1 cellular context compared by ENCODE assay signal in genomic region chr17:64599187-64599676, GRCh38.
TF ChIP-seq lines count a peak whose summit lies in the region.

No MANE protein-coding gene starts in this region.

TF ChIP-seq in K562, 482 proteins besides CTCF, POLR2A, EP300 and RAD21 (continued from another document and continues in another):
- TF ChIP-seq ZNF609 (CRISPR knock-in tag; IDR thresholded peaks at IDR 0.05; ENCODE audit: borderline replicate concordance) (no peak), KLF16 (IDR thresholded peaks at IDR 0.05) (peak; percentile 87), ETS2 (tag; IDR thresholded peaks at IDR 0.05; ENCODE audit: borderline replicate concordance, poor library complexity, severe bottlenecking) (no peak), CHCHD3 (CRISPR knock-in tag; IDR thresholded peaks at IDR 0.05) (no peak), KDM2B (CRISPR knock-in tag; IDR thresholded peaks at IDR 0.05) (no peak), E2F1 (CRISPR knock-in tag; IDR thresholded peaks at IDR 0.05) (no peak), ZNF121 (CRISPR knock-in tag; conservative IDR thresholded peaks at IDR 0.05) (no peak), FOXJ2 (tag; IDR thresholded peaks at IDR 0.05) (no peak), MAX (CRISPR knock-in tag; IDR thresholded peaks at IDR 0.05) (peak; percentile 58), ESRRA (IDR thresholded peaks at IDR 0.05; ENCODE audit: borderline replicate concordance, low read depth) (peak; percentile 65; the same call in 1 of the 2 replicates), CC2D1A (IDR thresholded peaks at IDR 0.05) (peak; percentile 13; the same call in 1 of the 2 replicates), BRF1 (IDR thresholded peaks at IDR 0.05; ENCODE audit: borderline replicate concordance, extremely low read depth, insufficient read length) (no peak), ZNF511 (CRISPR knock-in tag; IDR thresholded peaks at IDR 0.05) (no peak), ZBTB7A (IDR thresholded peaks at IDR 0.05; ENCODE audit: borderline replicate concordance, control insufficient read depth, low read depth, low read length) (peak; percentile 34; the same call in 1 of the 2 replicates), HDAC2 (IDR thresholded peaks at IDR 0.05) (0 out of 2 replicates have a peak, but pooled peaks have one; percentile 18), ZNF764 (CRISPR knock-in tag; IDR thresholded peaks at IDR 0.05; ENCODE audit: low read depth) (no peak), YY1 (IDR thresholded peaks at IDR 0.05; ENCODE audit: borderline replicate concordance in 1 of 3, control insufficient read depth in 1 of 3, extremely low read depth in 1 of 3, insufficient read depth in 3 of 3, insufficient read length in 1 of 3, insufficient replicate concordance in 2 of 3, low read depth in 1 of 3, low read length in 2 of 3) (peak in 1 of 3 experiments; percentile 65), CBX5 (IDR thresholded peaks at IDR 0.05; ENCODE audit: borderline replicate concordance, low read depth) (no peak), EGR1 (conservative IDR thresholded peaks at IDR 0.05) (no peak), PRMT5 (CRISPR knock-in tag; IDR thresholded peaks at IDR 0.05) (no peak), FOXK2 (conservative IDR thresholded peaks at IDR 0.05 in 1 of 2, IDR thresholded peaks at IDR 0.05 in 1 of 2; ENCODE audit: low read depth in 2 of 2) (peak; percentile 53 to 58; a peak in 3 of 4 replicates), TGIF2 (CRISPR knock-in tag; IDR thresholded peaks at IDR 0.05) (no peak), ZNF592 (IDR thresholded peaks at IDR 0.05) (peak; percentile 66; the same call in 1 of the 2 replicates), ETV6 (IDR thresholded peaks at IDR 0.05; ENCODE audit: borderline replicate concordance in 1 of 2, low read depth in 2 of 2, low read length in 1 of 2) (0 out of 4 replicates have a peak, but pooled peaks of 1 of the 2 experiments have one; percentile 10), ETV6 (CRISPR knock-in tag; IDR thresholded peaks at IDR 0.05; ENCODE audit: borderline replicate concordance) (no peak), ARNT (IDR thresholded peaks at IDR 0.05) (no peak), PRDM10 (IDR thresholded peaks at IDR 0.05; ENCODE audit: partially characterized antibody) (no peak), U2AF2 (optimal IDR thresholded peaks at IDR 0.05; ENCODE audit: low read depth, low read length) (no peak), DPF2 (IDR thresholded peaks at IDR 0.05) (0 out of 2 replicates have a peak, but pooled peaks have one; percentile 27), GTF2F1 (IDR thresholded peaks at IDR 0.05; ENCODE audit: low read depth, low read length) (no peak), TEAD4 (IDR thresholded peaks at IDR 0.05; ENCODE audit: low read length) (no peak), TEAD4 (CRISPR knock-in tag; IDR thresholded peaks at IDR 0.05; ENCODE audit: borderline replicate concordance) (no peak), MAZ (CRISPR knock-in tag; conservative IDR thresholded peaks at IDR 0.05 in 1 of 2, IDR thresholded peaks at IDR 0.05 in 1 of 2) (0 out of 4 replicates have a peak, but pooled peaks of 1 of the 2 experiments have one; percentile 46), TFAM (CRISPR knock-in tag; conservative IDR thresholded peaks at IDR 0.05) (no peak), ZNF41 (CRISPR knock-in tag; conservative IDR thresholded peaks at IDR 0.05) (no peak)
